Comparison of ENCODE assay signal across 1 cellular context in the genomic region with DNA sequence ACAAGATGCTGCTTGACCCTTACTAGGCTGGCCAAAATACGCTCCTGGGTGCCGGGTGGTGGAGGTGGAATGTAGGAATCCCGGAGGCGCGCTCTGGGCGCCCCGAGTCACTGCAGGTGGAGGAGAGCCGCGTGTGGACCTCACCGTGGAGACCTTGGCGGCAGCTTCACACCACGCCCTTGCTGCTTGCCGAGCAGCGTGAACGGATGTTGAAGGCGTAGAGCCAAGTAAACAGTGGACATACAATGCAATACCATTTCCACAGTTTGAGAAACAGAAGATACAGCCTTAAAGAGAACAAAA.
TF ChIP-seq lines count a peak whose summit lies in the region.

No MANE protein-coding gene starts in this region.

TF ChIP-seq in HCT116, 20 proteins besides CTCF, POLR2A, EP300 and RAD21 (continued from another document):
- no peak for TF ChIP-seq POLR2AphosphoS5 (IDR thresholded peaks at IDR 0.05; ENCODE audit: low read depth, low read length)
- TF ChIP-seq, protein P1, sequence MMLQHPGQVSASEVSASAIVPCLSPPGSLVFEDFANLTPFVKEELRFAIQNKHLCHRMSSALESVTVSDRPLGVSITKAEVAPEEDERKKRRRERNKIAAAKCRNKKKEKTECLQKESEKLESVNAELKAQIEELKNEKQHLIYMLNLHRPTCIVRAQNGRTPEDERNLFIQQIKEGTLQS (IDR thresholded peaks at IDR 0.05), result no peak
- no peak for TF ChIP-seq ZNF274 (IDR thresholded peaks at IDR 0.05; ENCODE audit: low read depth, low read length)
- TF ChIP-seq ELF1 (IDR thresholded peaks at IDR 0.05; ENCODE audit: borderline replicate concordance, low read depth), result no peak
- TF ChIP-seq EGR1 (IDR thresholded peaks at IDR 0.05; ENCODE audit: low read depth), result no peak
